In the genomic region with DNA sequence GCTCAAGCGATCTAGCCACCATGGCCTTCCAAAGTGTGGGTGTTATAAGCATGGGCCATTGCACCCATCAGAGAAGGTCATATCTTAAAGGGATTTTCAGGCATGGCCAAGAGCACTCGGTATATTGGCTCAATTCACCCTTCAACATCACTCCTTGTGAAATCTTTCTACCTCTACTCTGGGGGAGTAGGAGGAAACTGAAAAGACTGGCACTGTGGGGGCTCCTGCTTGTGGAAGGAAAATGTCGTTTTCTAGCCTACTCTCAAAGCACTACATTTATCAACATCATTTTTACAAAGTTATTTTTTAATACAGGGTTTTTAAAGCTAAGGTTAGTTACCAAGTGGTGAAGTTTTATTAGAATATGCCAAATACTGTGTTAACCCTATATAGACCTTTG, we compare ENCODE assay signal across 28 cellular contexts. TPM values are rescaled to one million over a fixed set of nuclear protein-coding genes. Genes with fewer than 3 reads are reported as not detected.
"Had no signal": no experiment of that assay in that cellular context is flagged by ENCODE, and none has a peak within 500 bp of the region (broad histone marks: within the 10 kb centered on the region; RNA-seq: fewer than 3 reads in every experiment).

No MANE protein-coding gene starts in this region.

- H3K9me3 Mint-ChIP-seq: dendritic cell treated with granulocyte-macrophage colony-stimulating factor and Interleukin-4, amounts not matched to agents 40 ng/mL and 50 ng/mL, for 4 days; effector memory CD8-positive, alpha-beta T cell; mesothelial cell of epicardium had no signal

- FAIRE-seq: endometrium, islet of Langerhans, keratinocyte had no signal

- H3K27ac Mint-ChIP-seq: dendritic cell treated with granulocyte-macrophage colony-stimulating factor and Interleukin-4, amounts not matched to agents 40 ng/mL and 50 ng/mL, for 4 days; effector memory CD8-positive, alpha-beta T cell; endodermal cell; mesothelial cell of epicardium; naive B cell had no signal

- H3K9me3 ChIP-seq: colonic mucosa, esophagus squamous epithelium, gastrocnemius medialis, left lung, lower lobe of right lung, mucosa of descending colon had no signal

- H3K36me3 ChIP-seq: colonic mucosa, esophagus squamous epithelium, gastrocnemius medialis, heart right ventricle, left lung, lower lobe of right lung had no signal

- H3K4me1 ChIP-seq: colonic mucosa, esophagus squamous epithelium, gastrocnemius medialis, left lung, lower lobe of right lung had no signal

- H3K27me3 Mint-ChIP-seq: dendritic cell treated with granulocyte-macrophage colony-stimulating factor and Interleukin-4, amounts not matched to agents 40 ng/mL and 50 ng/mL, for 4 days; effector memory CD8-positive, alpha-beta T cell had no signal

- H3K4me3 Mint-ChIP-seq: dendritic cell treated with granulocyte-macrophage colony-stimulating factor and Interleukin-4, amounts not matched to agents 40 ng/mL and 50 ng/mL, for 4 days; effector memory CD8-positive, alpha-beta T cell; endodermal cell; mesothelial cell of epicardium; naive B cell had no signal

- DNase-seq: colonic mucosa; cortex of kidney; effector CD8-positive, alpha-beta T cell; effector memory CD8-positive, alpha-beta T cell; endodermal cell; erythroblast; esophagus squamous epithelium; foreskin melanocyte; gastrocnemius medialis; glutamatergic neuron; heart right ventricle; hippocampal formation; left cardiac atrium; left lung; left ventricle myocardium superior; lower lobe of right lung; mesenchymal stem cell; mucosa of descending colon; naive B cell had no signal

- H3K4me3 ChIP-seq: colonic mucosa, esophagus squamous epithelium, gastrocnemius medialis, heart right ventricle, left lung, lower lobe of right lung, mucosa of descending colon had no signal

- H3K27ac ChIP-seq: colonic mucosa, epithelial cell of prostate, esophagus squamous epithelium, gastrocnemius medialis, heart right ventricle, left lung, lower lobe of right lung had no signal

- H3K4me1 Mint-ChIP-seq: mesothelial cell of epicardium, naive B cell had no signal

- H3K27me3 ChIP-seq: colonic mucosa, esophagus squamous epithelium, gastrocnemius medialis, heart right ventricle had no signal

- H3K36me3 Mint-ChIP-seq: mesothelial cell of epicardium, naive B cell had no signal

RNA-seq across cellular contexts. Expression of a gene that starts 42.0 kb away (rescaled TPM):
- total RNA-seq: glomerular endothelial cell, lung microvascular endothelial cell, myocyte had no signal
